ENCODE assay signal across 15 cellular contexts in genomic region chr1:226725870-226726212, GRCh38. TPM values are rescaled to one million over a fixed set of nuclear protein-coding genes. Genes with fewer than 3 reads are reported as not detected.
DNase-seq lines count a peak whose midpoint lies in the region; ATAC-seq and TF ChIP-seq lines count a peak whose summit lies in the region.
"Had no signal": no experiment of that assay in that cellular context is flagged by ENCODE, and none has a peak within 500 bp of the region (broad histone marks: within the 10 kb centered on the region; RNA-seq: fewer than 3 reads in every experiment).

No MANE protein-coding gene starts in this region.

- no peak overlapping the region for H3K4me3 ChIP-seq in sigmoid colon
- H3K4me3 ChIP-seq: A549, adrenal gland, mucosa of descending colon, upper lobe of right lung had no signal

- H3K4me1 ChIP-seq in sigmoid colon = peaks cover 0 to 88% (median 80%) of the 10 kb centered on the region in 4 donors

- peaks cover 0 to 6% (median 0%) of the 10 kb centered on the region in 4 donors for H3K36me3 ChIP-seq in sigmoid colon

- H3K36me3 Mint-ChIP-seq in activated CD4-positive, alpha-beta T cell treated with anti-CD3 and anti-CD28 coated beads for 36 hours (ENCODE audit: low read depth) = peaks cover 77% of the 10 kb centered on the region
- peaks cover 56% of the 10 kb centered on the region for H3K36me3 Mint-ChIP-seq in T-cell

- no peaks in the 10 kb centered on the region for H3K27me3 ChIP-seq in sigmoid colon
- H3K27me3 ChIP-seq: adrenal gland, upper lobe of right lung had no signal

- TF ChIP-seq EP300 in sigmoid colon (IDR thresholded peaks at IDR 0.05) = no peak

- no peak for TF ChIP-seq POLR2A in sigmoid colon (IDR thresholded peaks at IDR 0.05)

- CTCF ChIA-PET in activated CD4-positive, alpha-beta T cell treated with anti-CD3 and anti-CD28 coated beads for 36 hours (lab: Charles Lee) = interaction anchor here (1.1 to 1.3 kb wide), 3 partner anchors 14 to 93 kb away, joined by 3 to 8 read pairs (median 3); no protein-coding TSS in a partner anchor
- CTCF ChIA-PET in T-cell (lab: Charles Lee) = interaction anchor here in 1 of 2 donors (0.6 kb wide), 1 partner anchor 73 kb away, joined by 3 read pairs; no protein-coding TSS in a partner anchor

- POLR2A ChIA-PET in activated CD4-positive, alpha-beta T cell treated with anti-CD3 and anti-CD28 coated beads for 36 hours (lab: Charles Lee) = no interaction called here
- POLR2A ChIA-PET in T-cell (lab: Charles Lee) = interaction anchor here in 1 of 2 donors (0.6 kb wide), 1 partner anchor 14 kb away, joined by 4 read pairs; no protein-coding TSS in a partner anchor

- H3K4me1 Mint-ChIP-seq in activated CD4-positive, alpha-beta T cell treated with anti-CD3 and anti-CD28 coated beads for 36 hours = peaks cover 94% of the 10 kb centered on the region
- H3K4me1 Mint-ChIP-seq in T-cell = peaks cover 93 to 99% (median 95%) of the 10 kb centered on the region in 3 donors

- no peak for TF ChIP-seq CTCF in sigmoid colon (IDR thresholded peaks at IDR 0.05)

- WGBS in sigmoid colon, 2 donors = 84 to 93% methylated on average over 4 of the region's 4 CpGs

- DNase-seq in activated CD4-positive, alpha-beta T cell treated with anti-CD3 and anti-CD28 coated beads for 36 hours = no peak
- no peak for DNase-seq in activated CD4-positive, alpha-beta T cell treated with anti-CD3 and anti-CD28 coated beads for 4 hours
- DNase-seq in T-cell = no peak
- DNase-seq in sigmoid colon = no peak
- DNase-seq in NCI-H2107 treated with DMSO at 0.1 percent for 48 hours (lab: John Stamatoyannopoulos, UW; ENCODE audit: unreplicated experiment) = no peak
- DNase-seq in anterior cingulate cortex (lab: John Stamatoyannopoulos, UW) = no peak
- DNase-seq: adrenal gland, Caco-2, mucosa of descending colon, NCI-H82, upper lobe of right lung had no signal

- no peak for ATAC-seq in activated CD4-positive, alpha-beta T cell treated with anti-CD3 and anti-CD28 coated beads for 36 hours
- ATAC-seq in T-cell (replicated peaks in 1 of 4) = no peak
- no peak for ATAC-seq in HG03045 (IDR thresholded peaks at IDR 0.05; ENCODE audit: unreplicated experiment)
- ATAC-seq: A549, esophagus mucosa, mucosa of descending colon, upper lobe of right lung had no signal

- H3K27ac ChIP-seq in cingulate gyrus (ENCODE audit: low read depth, low read length) = peak overlapping the region; percentile 41
- H3K27ac ChIP-seq in sigmoid colon = peak overlapping the region; percentile 40 to 95 (median 79)
- H3K27ac ChIP-seq: A549, adrenal gland had no signal

- no peaks in the 10 kb centered on the region for H3K9me3 Mint-ChIP-seq in activated CD4-positive, alpha-beta T cell treated with anti-CD3 and anti-CD28 coated beads for 36 hours (ENCODE audit: low read depth)
- H3K9me3 Mint-ChIP-seq in T-cell = no peaks in the 10 kb centered on the region

- peak overlapping the region; percentile 97 for H3K27ac Mint-ChIP-seq in activated CD4-positive, alpha-beta T cell treated with anti-CD3 and anti-CD28 coated beads for 36 hours
- peak overlapping the region; percentile 87 to 93 for H3K27ac Mint-ChIP-seq in T-cell

- H3K9me3 ChIP-seq in sigmoid colon = no peaks in the 10 kb centered on the region
- H3K9me3 ChIP-seq: A549, adrenal gland, Caco-2, mucosa of descending colon, upper lobe of right lung had no signal

- intact Hi-C loops in activated CD4-positive, alpha-beta T cell treated with anti-CD3 and anti-CD28 coated beads for 36 hours (cut with DNase I, micrococcal nuclease) = no loop called here
- intact Hi-C loops in sigmoid colon (cut with DNase I) = no loop called here

- H3K27me3 Mint-ChIP-seq in activated CD4-positive, alpha-beta T cell treated with anti-CD3 and anti-CD28 coated beads for 36 hours = no peaks in the 10 kb centered on the region
- no peaks in the 10 kb centered on the region for H3K27me3 Mint-ChIP-seq in T-cell

- peak overlapping the region; percentile 88 for H3K4me3 Mint-ChIP-seq in activated CD4-positive, alpha-beta T cell treated with anti-CD3 and anti-CD28 coated beads for 36 hours
- peak overlapping the region; percentile 85 to 95 (median 90) for H3K4me3 Mint-ChIP-seq in T-cell

RNA-seq across cellular contexts. Expression of gene ITPKB, which starts 13.2 kb away (rescaled TPM):
- 10 to 100 TPM; 31.0 to 31.9 TPM for total RNA-seq in activated CD4-positive, alpha-beta T cell treated with anti-CD3 and anti-CD28 coated beads for 36 hours
- 100 to 1,000 TPM; 153 to 351 (median 179) TPM for total RNA-seq in T-cell
- total RNA-seq in sigmoid colon = 10 to 100 TPM; 52.4 to 80.9 (median 61.7) TPM
- 10 to 100 TPM in 1 of 3 donors, 1 to 10 TPM in 2; 1.4 to 20.4 (median 4.2) TPM for polyA plus RNA-seq in sigmoid colon
